Comparison of ENCODE assay signal across 24 cellular contexts in the genomic region with DNA sequence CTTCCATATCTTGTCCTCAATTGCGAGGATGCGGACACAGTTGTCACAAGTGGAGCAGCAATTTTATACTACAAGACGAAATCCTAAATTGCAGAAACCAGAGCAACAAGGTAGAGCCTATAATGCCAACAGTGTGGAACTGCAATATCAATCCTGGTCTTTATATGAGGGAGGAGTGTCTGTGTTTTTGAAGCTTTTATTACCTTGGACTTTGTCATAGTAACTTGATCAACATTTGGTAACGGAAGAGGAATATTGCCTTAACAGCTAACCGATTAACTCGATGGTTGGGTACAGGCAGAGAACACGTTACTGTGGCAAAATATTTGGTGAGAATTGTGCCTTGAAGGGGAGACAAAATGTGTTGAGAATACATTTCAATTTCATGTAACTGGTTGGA.
"Had no signal": no experiment of that assay in that cellular context is flagged by ENCODE, and none has a peak within 500 bp of the region (broad histone marks: within the 10 kb centered on the region; RNA-seq: fewer than 3 reads in every experiment).

No MANE protein-coding gene starts in this region.

- H3K9me3 ChIP-seq: MG63, SJSA1 had no signal

- H3K27me3 ChIP-seq: MG63, SJSA1 had no signal

- H3K36me3 ChIP-seq: MG63, SJSA1 had no signal

- H3K4me3 ChIP-seq: MG63, SJSA1, SK-N-MC had no signal

- DNase-seq: IMR-90, Karpas-422, KG1, MG63, NCI-H1092, NCI-H1105 treated with DMSO at 0.1 percent for 48 hours, NCI-H1417 treated with DMSO at 0.1 percent for 48 hours, NCI-H146, NCI-H1694 treated with DMSO at 0.1 percent for 48 hours, NCI-H1930, NCI-H2081, NCI-H2171, NCI-H226, NCI-H446, NCI-H510A, NCI-H524 treated with DMSO at 0.1 percent for 48 hours, NCI-H69, NCI-H774, Right ventricle myocardium superior, RPMI8226, SIG-M5 had no signal

- FAIRE-seq: RCC 7860 had no signal

- H3K27ac ChIP-seq: SJSA1, SK-N-MC had no signal

- H3K4me1 ChIP-seq: SJSA1 had no signal
